In genomic region chr10:91162495-91163268, GRCh38 we compare ENCODE assay signal across 8 cellular contexts. TPM values are rescaled to one million over a fixed set of nuclear protein-coding genes. Genes with fewer than 3 reads are reported as not detected.
DNase-seq lines count a peak whose midpoint lies in the region; ATAC-seq and TF ChIP-seq lines count a peak whose summit lies in the region.

No MANE protein-coding gene starts in this region.

- H3K27ac Mint-ChIP-seq in HFFc6 = peak overlapping the region; percentile 59; the same call in 1 of the 2 replicates

- H3K4me3 Mint-ChIP-seq in HFFc6 = peak overlapping the region; percentile 90

- no peaks in the 10 kb centered on the region for H3K9me3 Mint-ChIP-seq in HFFc6

- ATAC-seq in GM18498 (IDR thresholded peaks at IDR 0.05; ENCODE audit: unreplicated experiment) (peak; percentile 70), left lobe of liver (peak; percentile 78)

- no peaks in the 10 kb centered on the region for H3K36me3 Mint-ChIP-seq in HFFc6 (ENCODE audit: low read depth)

- no peak for TF ChIP-seq CTCF in HFFc6 (IDR thresholded peaks at IDR 0.05)

- H3K4me1 Mint-ChIP-seq in HFFc6 (ENCODE audit: low read depth) = peaks cover 26% of the 10 kb centered on the region

- no peaks in the 10 kb centered on the region; the same call in 1 of the 2 replicates for H3K27me3 Mint-ChIP-seq in HFFc6 (ENCODE audit: insufficient read depth)

- DNase-seq in HFFc6 = peak; percentile 53
- peak; percentile 29 for DNase-seq in NCI-H1105 treated with DMSO at 0.1 percent for 48 hours (lab: John Stamatoyannopoulos, UW)
- DNase-seq in activated CD4-positive, alpha-beta T cell treated with anti-CD3 and anti-CD28 coated beads, Interleukin-2, amount 50 U/mL, for 48 hours = peak; percentile 61 to 67
- DNase-seq in dedifferentiated amniotic fluid mesenchymal stem cell (ENCODE audit: extremely low spot score) = peak; percentile 59
- DNase-seq in left lobe of liver (ENCODE audit: low spot score) = peak; percentile 93
- peak; percentile 65 to 66 for DNase-seq in stimulated activated CD4-positive, alpha-beta T cell treated with anti-CD3 and anti-CD28 coated beads, Interleukin-1b, Interleukin-23, amount 100 ng/mL, for 4 hours (ENCODE audit: low read depth in 2 of 2)
- DNase-seq in SHP77 treated with DMSO at 0.1 percent for 48 hours (lab: John Stamatoyannopoulos, UW) = no peak

RNA-seq across cellular contexts. Expression of gene PCGF5, which starts 57.8 kb away (rescaled TPM):
- 10 to 100 TPM; 23.5 to 36.9 (median 29.6) TPM for total RNA-seq in HFFc6 (2021; fragmentation: NEBNext Ultra II Directional; extraction: Animal tissue kit (Norgen Biotek cat#: 25700))
- total RNA-seq in left lobe of liver = 25.0 TPM
